ENCODE assay signal across 2 cellular contexts in the genomic region with DNA sequence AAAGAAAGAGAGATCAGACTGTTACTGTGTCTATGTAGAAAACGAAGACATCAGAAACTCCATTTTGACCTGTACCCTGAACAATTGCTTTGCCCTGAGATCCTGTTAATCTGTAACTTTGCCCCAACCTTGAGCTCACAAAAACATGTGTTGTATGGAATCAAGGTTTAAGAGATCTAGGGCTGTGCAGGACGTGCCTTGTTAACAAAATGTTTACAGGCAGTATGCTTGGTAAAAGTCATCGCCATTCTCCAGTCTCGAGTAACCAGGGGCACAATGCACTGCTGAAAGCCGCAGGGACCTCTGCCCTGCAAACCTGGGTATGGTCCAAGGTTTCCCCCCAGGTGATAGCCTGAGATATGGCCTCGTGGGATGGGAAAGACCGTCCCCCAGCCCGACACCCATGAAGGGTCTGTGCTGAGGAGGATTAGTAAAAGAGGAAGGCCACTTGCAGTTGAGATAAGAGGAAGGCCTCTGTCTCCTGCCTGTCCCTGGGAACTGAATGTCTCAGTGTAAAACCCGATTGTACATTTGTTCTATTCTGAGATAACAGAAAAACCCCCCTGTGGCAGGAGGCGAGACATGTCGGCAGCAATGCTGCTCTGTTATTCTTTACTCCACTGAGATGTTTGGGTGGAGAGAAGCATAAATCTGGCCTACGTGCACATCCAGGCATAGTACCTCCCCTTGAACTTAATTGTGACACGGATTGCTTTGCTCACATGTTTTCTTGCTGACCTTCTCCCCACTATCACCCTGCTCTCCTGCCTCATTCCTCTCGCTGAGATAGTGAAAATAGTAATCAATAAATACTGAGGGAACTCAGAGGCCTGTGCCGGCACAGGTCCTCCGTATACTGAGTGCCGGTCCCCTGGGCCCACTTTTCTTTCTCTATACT.
TF ChIP-seq lines count a peak whose summit lies in the region.
"Not testable (repeated sequence)": the region's sequence is repeated elsewhere in the genome, so short reads cannot be mapped to it uniquely, and the experiment has no call there.

No MANE protein-coding gene starts in this region.

TF ChIP-seq in GM12891, 5 proteins besides CTCF, POLR2A, EP300 and RAD21:
- peak; percentile 40; the same call in 1 of the 2 replicates for TF ChIP-seq SPI1 (IDR thresholded peaks at IDR 0.05; ENCODE audit: low read depth, low read length)

TF ChIP-seq in HepG2, 621 proteins besides CTCF, POLR2A, EP300 and RAD21 (continues in another document):
- TF ChIP-seq FOXO1 (CRISPR knock-in tag; IDR thresholded peaks at IDR 0.05) (peak; percentile 80; the same call in 1 of the 2 replicates), ZNF142 (CRISPR knock-in tag; IDR thresholded peaks at IDR 0.05) (peak; percentile 76), ZSCAN31 (CRISPR knock-in tag; IDR thresholded peaks at IDR 0.05; ENCODE audit: low read depth) (0 out of 2 replicates have a peak, but pooled peaks have one; percentile 26), SOX6 (CRISPR knock-in tag; IDR thresholded peaks at IDR 0.05) (peak; percentile 66), MED1 (CRISPR knock-in tag; IDR thresholded peaks at IDR 0.05) (peak; percentile 93), THAP11 (CRISPR knock-in tag; IDR thresholded peaks at IDR 0.05) (peak; percentile 22; the same call in 1 of the 2 replicates), RBFOX2 (IDR thresholded peaks at IDR 0.05; ENCODE audit: low read depth, low read length) (0 out of 2 replicates have a peak, but pooled peaks have one; percentile 37), ZBTB38 (CRISPR knock-in tag; IDR thresholded peaks at IDR 0.05) (0 out of 2 replicates have a peak, but pooled peaks have one; percentile 33), ONECUT2 (CRISPR knock-in tag; IDR thresholded peaks at IDR 0.05) (peak; percentile 66), ZNF292 (CRISPR knock-in tag; IDR thresholded peaks at IDR 0.05; ENCODE audit: borderline replicate concordance, low read depth) (peak; percentile 50; the same call in 1 of the 2 replicates), ETV5 (CRISPR knock-in tag; IDR thresholded peaks at IDR 0.05; ENCODE audit: borderline replicate concordance) (peak; percentile 59; the same call in 1 of the 2 replicates), ZFX (CRISPR knock-in tag; IDR thresholded peaks at IDR 0.05; ENCODE audit: low read depth) (peak; percentile 78), ZNF574 (CRISPR knock-in tag; IDR thresholded peaks at IDR 0.05) (peak; percentile 52), PPARG (CRISPR knock-in tag; conservative IDR thresholded peaks at IDR 0.05) (peak; percentile 94), ZNF160 (CRISPR knock-in tag; IDR thresholded peaks at IDR 0.05) (0 out of 2 replicates have a peak, but pooled peaks have one; percentile 35), SOX13 (CRISPR knock-in tag; conservative IDR thresholded peaks at IDR 0.05 in 1 of 2, IDR thresholded peaks at IDR 0.05 in 1 of 2) (peak in 1 of 2 experiments; percentile 63; a peak in 2 of 4 replicates), MEF2D (CRISPR knock-in tag; IDR thresholded peaks at IDR 0.05) (peak; percentile 51), DMAP1 (CRISPR knock-in tag; IDR thresholded peaks at IDR 0.05) (peak; percentile 49), ZMYM4 (CRISPR knock-in tag; IDR thresholded peaks at IDR 0.05) (peak; percentile 16; the same call in 1 of the 2 replicates), IRF2 (CRISPR knock-in tag; IDR thresholded peaks at IDR 0.05) (peak; percentile 29; the same call in 1 of the 2 replicates), ZSCAN21 (CRISPR knock-in tag; IDR thresholded peaks at IDR 0.05; ENCODE audit: borderline replicate concordance) (peak; percentile 32; the same call in 1 of the 2 replicates), ZNF761 (CRISPR knock-in tag; conservative IDR thresholded peaks at IDR 0.05) (0 out of 2 replicates have a peak, but pooled peaks have one; percentile 28), KAT8 (CRISPR knock-in tag; IDR thresholded peaks at IDR 0.05) (peak; percentile 23; the same call in 1 of the 2 replicates)
- TF ChIP-seq SOX6, SOX13 (IDR thresholded peaks at IDR 0.05): not testable (repeated sequence)
- TF ChIP-seq, protein P1, sequence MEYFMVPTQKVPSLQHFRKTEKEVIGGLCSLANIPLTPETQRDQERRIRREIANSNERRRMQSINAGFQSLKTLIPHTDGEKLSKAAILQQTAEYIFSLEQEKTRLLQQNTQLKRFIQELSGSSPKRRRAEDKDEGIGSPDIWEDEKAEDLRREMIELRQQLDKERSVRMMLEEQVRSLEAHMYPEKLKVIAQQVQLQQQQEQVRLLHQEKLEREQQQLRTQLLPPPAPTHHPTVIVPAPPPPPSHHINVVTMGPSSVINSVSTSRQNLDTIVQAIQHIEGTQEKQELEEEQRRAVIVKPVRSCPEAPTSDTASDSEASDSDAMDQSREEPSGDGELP (IDR thresholded peaks at IDR 0.05; ENCODE audit: borderline replicate concordance, low read depth): peak; percentile 43; the same call in 1 of the 2 replicates
- TF ChIP-seq, protein P2, sequence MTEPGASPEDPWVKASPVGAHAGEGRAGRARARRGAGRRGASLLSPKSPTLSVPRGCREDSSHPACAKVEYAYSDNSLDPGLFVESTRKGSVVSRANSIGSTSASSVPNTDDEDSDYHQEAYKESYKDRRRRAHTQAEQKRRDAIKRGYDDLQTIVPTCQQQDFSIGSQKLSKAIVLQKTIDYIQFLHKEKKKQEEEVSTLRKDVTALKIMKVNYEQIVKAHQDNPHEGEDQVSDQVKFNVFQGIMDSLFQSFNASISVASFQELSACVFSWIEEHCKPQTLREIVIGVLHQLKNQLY (CRISPR knock-in tag; IDR thresholded peaks at IDR 0.05): peak; percentile 81
- TF ChIP-seq, protein P3, sequence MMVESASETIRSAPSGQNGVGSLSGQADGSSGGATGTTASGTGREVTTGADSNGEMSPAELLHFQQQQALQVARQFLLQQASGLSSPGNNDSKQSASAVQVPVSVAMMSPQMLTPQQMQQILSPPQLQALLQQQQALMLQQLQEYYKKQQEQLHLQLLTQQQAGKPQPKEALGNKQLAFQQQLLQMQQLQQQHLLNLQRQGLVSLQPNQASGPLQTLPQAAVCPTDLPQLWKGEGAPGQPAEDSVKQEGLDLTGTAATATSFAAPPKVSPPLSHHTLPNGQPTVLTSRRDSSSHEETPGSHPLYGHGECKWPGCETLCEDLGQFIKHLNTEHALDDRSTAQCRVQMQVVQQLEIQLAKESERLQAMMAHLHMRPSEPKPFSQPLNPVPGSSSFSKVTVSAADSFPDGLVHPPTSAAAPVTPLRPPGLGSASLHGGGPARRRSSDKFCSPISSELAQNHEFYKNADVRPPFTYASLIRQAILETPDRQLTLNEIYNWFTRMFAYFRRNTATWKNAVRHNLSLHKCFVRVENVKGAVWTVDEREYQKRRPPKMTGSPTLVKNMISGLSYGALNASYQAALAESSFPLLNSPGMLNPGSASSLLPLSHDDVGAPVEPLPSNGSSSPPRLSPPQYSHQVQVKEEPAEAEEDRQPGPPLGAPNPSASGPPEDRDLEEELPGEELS (CRISPR knock-in tag; IDR thresholded peaks at IDR 0.05): peak; percentile 81
- TF ChIP-seq, protein P4, sequence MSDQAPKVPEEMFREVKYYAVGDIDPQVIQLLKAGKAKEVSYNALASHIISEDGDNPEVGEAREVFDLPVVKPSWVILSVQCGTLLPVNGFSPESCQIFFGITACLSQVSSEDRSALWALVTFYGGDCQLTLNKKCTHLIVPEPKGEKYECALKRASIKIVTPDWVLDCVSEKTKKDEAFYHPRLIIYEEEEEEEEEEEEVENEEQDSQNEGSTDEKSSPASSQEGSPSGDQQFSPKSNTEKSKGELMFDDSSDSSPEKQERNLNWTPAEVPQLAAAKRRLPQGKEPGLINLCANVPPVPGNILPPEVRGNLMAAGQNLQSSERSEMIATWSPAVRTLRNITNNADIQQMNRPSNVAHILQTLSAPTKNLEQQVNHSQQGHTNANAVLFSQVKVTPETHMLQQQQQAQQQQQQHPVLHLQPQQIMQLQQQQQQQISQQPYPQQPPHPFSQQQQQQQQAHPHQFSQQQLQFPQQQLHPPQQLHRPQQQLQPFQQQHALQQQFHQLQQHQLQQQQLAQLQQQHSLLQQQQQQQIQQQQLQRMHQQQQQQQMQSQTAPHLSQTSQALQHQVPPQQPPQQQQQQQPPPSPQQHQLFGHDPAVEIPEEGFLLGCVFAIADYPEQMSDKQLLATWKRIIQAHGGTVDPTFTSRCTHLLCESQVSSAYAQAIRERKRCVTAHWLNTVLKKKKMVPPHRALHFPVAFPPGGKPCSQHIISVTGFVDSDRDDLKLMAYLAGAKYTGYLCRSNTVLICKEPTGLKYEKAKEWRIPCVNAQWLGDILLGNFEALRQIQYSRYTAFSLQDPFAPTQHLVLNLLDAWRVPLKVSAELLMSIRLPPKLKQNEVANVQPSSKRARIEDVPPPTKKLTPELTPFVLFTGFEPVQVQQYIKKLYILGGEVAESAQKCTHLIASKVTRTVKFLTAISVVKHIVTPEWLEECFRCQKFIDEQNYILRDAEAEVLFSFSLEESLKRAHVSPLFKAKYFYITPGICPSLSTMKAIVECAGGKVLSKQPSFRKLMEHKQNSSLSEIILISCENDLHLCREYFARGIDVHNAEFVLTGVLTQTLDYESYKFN (CRISPR knock-in tag; conservative IDR thresholded peaks at IDR 0.05): peak; percentile 81
- TF ChIP-seq, protein P5, sequence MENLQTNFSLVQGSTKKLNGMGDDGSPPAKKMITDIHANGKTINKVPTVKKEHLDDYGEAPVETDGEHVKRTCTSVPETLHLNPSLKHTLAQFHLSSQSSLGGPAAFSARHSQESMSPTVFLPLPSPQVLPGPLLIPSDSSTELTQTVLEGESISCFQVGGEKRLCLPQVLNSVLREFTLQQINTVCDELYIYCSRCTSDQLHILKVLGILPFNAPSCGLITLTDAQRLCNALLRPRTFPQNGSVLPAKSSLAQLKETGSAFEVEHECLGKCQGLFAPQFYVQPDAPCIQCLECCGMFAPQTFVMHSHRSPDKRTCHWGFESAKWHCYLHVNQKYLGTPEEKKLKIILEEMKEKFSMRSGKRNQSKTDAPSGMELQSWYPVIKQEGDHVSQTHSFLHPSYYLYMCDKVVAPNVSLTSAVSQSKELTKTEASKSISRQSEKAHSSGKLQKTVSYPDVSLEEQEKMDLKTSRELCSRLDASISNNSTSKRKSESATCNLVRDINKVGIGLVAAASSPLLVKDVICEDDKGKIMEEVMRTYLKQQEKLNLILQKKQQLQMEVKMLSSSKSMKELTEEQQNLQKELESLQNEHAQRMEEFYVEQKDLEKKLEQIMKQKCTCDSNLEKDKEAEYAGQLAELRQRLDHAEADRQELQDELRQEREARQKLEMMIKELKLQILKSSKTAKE (CRISPR knock-in tag; IDR thresholded peaks at IDR 0.05; ENCODE audit: borderline replicate concordance): peak; percentile 75
- TF ChIP-seq, protein P6, sequence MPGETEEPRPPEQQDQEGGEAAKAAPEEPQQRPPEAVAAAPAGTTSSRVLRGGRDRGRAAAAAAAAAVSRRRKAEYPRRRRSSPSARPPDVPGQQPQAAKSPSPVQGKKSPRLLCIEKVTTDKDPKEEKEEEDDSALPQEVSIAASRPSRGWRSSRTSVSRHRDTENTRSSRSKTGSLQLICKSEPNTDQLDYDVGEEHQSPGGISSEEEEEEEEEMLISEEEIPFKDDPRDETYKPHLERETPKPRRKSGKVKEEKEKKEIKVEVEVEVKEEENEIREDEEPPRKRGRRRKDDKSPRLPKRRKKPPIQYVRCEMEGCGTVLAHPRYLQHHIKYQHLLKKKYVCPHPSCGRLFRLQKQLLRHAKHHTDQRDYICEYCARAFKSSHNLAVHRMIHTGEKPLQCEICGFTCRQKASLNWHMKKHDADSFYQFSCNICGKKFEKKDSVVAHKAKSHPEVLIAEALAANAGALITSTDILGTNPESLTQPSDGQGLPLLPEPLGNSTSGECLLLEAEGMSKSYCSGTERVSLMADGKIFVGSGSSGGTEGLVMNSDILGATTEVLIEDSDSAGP (CRISPR knock-in tag; IDR thresholded peaks at IDR 0.05; ENCODE audit: borderline replicate concordance): peak; percentile 34; the same call in 1 of the 2 replicates
